Comparison of ENCODE assay signal across 27 cellular contexts in genomic region chr14:93100098-93100497, GRCh38. TPM values are rescaled to one million over a fixed set of nuclear protein-coding genes. Genes with fewer than 3 reads are reported as not detected.
A peak's percentile ranks its signal among the peaks of the same experiment; 100 is the strongest.
DNase-seq lines count a peak whose midpoint lies in the region; ATAC-seq and TF ChIP-seq lines count a peak whose summit lies in the region.
"Had no signal": no experiment of that assay in that cellular context is flagged by ENCODE, and none has a peak within 500 bp of the region (broad histone marks: within the 10 kb centered on the region; RNA-seq: fewer than 3 reads in every experiment).

No MANE protein-coding gene starts in this region.

- peaks cover 3% of the 10 kb centered on the region for H3K36me3 Mint-ChIP-seq in activated naive CD8-positive, alpha-beta T cell treated with anti-CD3 and anti-CD28 coated beads, Interleukin-2, amount 10 ng/mL, durations not matched to agents 7 days and 5 days
- H3K36me3 Mint-ChIP-seq in activated naive CD8-positive, alpha-beta T cell treated with anti-CD3 and anti-CD28 coated beads, Interleukin-2, amount 50 U/mL, for 24 hours (ENCODE audit: low read depth): no peaks in the 10 kb centered on the region
- no peaks in the 10 kb centered on the region for H3K36me3 Mint-ChIP-seq in activated T-helper 17 cell treated with anti-CD3 and anti-CD28 coated beads, Interleukin-2, amount 50 U/mL, for 72 hours (ENCODE audit: low read depth)
- H3K36me3 Mint-ChIP-seq in stimulated activated memory B cell treated with anti-CD40 and anti-IgM and Interleukin-4, amounts not matched to agents 10 μg/mL and 1 μg/mL and 100 μg/mL, for 72 hours: peaks cover 11% of the 10 kb centered on the region

- H3K4me3 ChIP-seq in prostate gland: no peak overlapping the region
- H3K4me3 ChIP-seq: cardiac muscle cell, colonic mucosa, heart right ventricle, PC-9, transverse colon had no signal

- H3K27me3 ChIP-seq in prostate gland (replicated peaks; ENCODE audit: insufficient read depth): no peaks in the 10 kb centered on the region
- H3K27me3 ChIP-seq: cardiac muscle cell, colonic mucosa, heart right ventricle, transverse colon had no signal

- intact Hi-C loops in prostate gland (cut with DNase I): no loop called here

- no peak for TF ChIP-seq CTCF in prostate gland (IDR thresholded peaks at IDR 0.05)

- no peak overlapping the region for H3K27ac ChIP-seq in prostate gland
- H3K27ac ChIP-seq: cardiac muscle cell, colonic mucosa, PC-9 had no signal

- no peak for DNase-seq in activated naive CD8-positive, alpha-beta T cell treated with anti-CD3 and anti-CD28 coated beads, Interleukin-2, amount 10 ng/mL, durations not matched to agents 7 days and 5 days
- DNase-seq in activated naive CD8-positive, alpha-beta T cell treated with anti-CD3 and anti-CD28 coated beads, Interleukin-2, amount 50 U/mL, for 24 hours: no peak
- DNase-seq in iPS-NIHi11 (ENCODE audit: low spot score) (peak; percentile 13), prostate gland (ENCODE audit: low spot score) (no peak), NCI-H2081 treated with DMSO at 0.1 percent for 48 hours (lab: John Stamatoyannopoulos, UW) (no peak)
- DNase-seq: activated CD4-positive, alpha-beta T cell treated with anti-CD3 and anti-CD28 coated beads, Interleukin-2, amount 50 U/mL, for 1 hour; activated CD8-positive, alpha-beta memory T cell treated with anti-CD3 and anti-CD28 coated beads, Interleukin-2, amount 50 U/mL, for 48 hours; activated naive CD4-positive, alpha-beta T cell treated with anti-CD3 and anti-CD28 coated beads, Interleukin-2, amount 50 U/mL, for 16 hours; aorta; colonic mucosa; DMS153; effector memory CD4-positive, alpha-beta T cell; heart right ventricle; NCI-H1092; NCI-H187; NK-92 treated with Interleukin-12 subunit alpha and Interleukin-12 subunit beta, amount 100 ng/mL, for 24 hours; PC-9; SHP77; T-helper 9 cell; transverse colon had no signal

- WGBS in prostate gland: 92% methylated on average over 3 of the region's 3 CpGs

- no peak for TF ChIP-seq POLR2A in prostate gland (IDR thresholded peaks at IDR 0.05)

- H3K9me3 ChIP-seq in prostate gland: no peaks in the 10 kb centered on the region
- H3K9me3 ChIP-seq: colonic mucosa, heart right ventricle, transverse colon had no signal

- H3K9me3 Mint-ChIP-seq in activated naive CD8-positive, alpha-beta T cell treated with anti-CD3 and anti-CD28 coated beads, Interleukin-2, amount 10 ng/mL, durations not matched to agents 7 days and 5 days: no peaks in the 10 kb centered on the region
- H3K9me3 Mint-ChIP-seq in activated naive CD8-positive, alpha-beta T cell treated with anti-CD3 and anti-CD28 coated beads, Interleukin-2, amount 50 U/mL, for 24 hours: no peaks in the 10 kb centered on the region
- no peaks in the 10 kb centered on the region for H3K9me3 Mint-ChIP-seq in activated T-helper 17 cell treated with anti-CD3 and anti-CD28 coated beads, Interleukin-2, amount 50 U/mL, for 72 hours
- no peaks in the 10 kb centered on the region for H3K9me3 Mint-ChIP-seq in stimulated activated memory B cell treated with anti-CD40 and anti-IgM and Interleukin-4, amounts not matched to agents 10 μg/mL and 1 μg/mL and 100 μg/mL, for 72 hours
- H3K9me3 Mint-ChIP-seq: IgD-negative memory B cell, memory B cell had no signal

- H3K27ac Mint-ChIP-seq in activated naive CD8-positive, alpha-beta T cell treated with anti-CD3 and anti-CD28 coated beads, Interleukin-2, amount 10 ng/mL, durations not matched to agents 7 days and 5 days: peak overlapping the region; percentile 20
- no peak overlapping the region for H3K27ac Mint-ChIP-seq in activated naive CD8-positive, alpha-beta T cell treated with anti-CD3 and anti-CD28 coated beads, Interleukin-2, amount 50 U/mL, for 24 hours
- peak overlapping the region; percentile 48 for H3K27ac Mint-ChIP-seq in activated T-helper 17 cell treated with anti-CD3 and anti-CD28 coated beads, Interleukin-2, amount 50 U/mL, for 72 hours
- peak overlapping the region; percentile 42 for H3K27ac Mint-ChIP-seq in stimulated activated memory B cell treated with anti-CD40 and anti-IgM and Interleukin-4, amounts not matched to agents 10 μg/mL and 1 μg/mL and 100 μg/mL, for 72 hours
- H3K27ac Mint-ChIP-seq: IgD-negative memory B cell, memory B cell had no signal

- no peaks in the 10 kb centered on the region for H3K36me3 ChIP-seq in prostate gland
- H3K36me3 ChIP-seq: cardiac muscle cell, colonic mucosa, heart right ventricle, transverse colon had no signal

- no peaks in the 10 kb centered on the region for H3K27me3 Mint-ChIP-seq in activated naive CD8-positive, alpha-beta T cell treated with anti-CD3 and anti-CD28 coated beads, Interleukin-2, amount 10 ng/mL, durations not matched to agents 7 days and 5 days
- H3K27me3 Mint-ChIP-seq in activated naive CD8-positive, alpha-beta T cell treated with anti-CD3 and anti-CD28 coated beads, Interleukin-2, amount 50 U/mL, for 24 hours: no peaks in the 10 kb centered on the region
- H3K27me3 Mint-ChIP-seq in activated T-helper 17 cell treated with anti-CD3 and anti-CD28 coated beads, Interleukin-2, amount 50 U/mL, for 72 hours: no peaks in the 10 kb centered on the region
- no peaks in the 10 kb centered on the region for H3K27me3 Mint-ChIP-seq in stimulated activated memory B cell treated with anti-CD40 and anti-IgM and Interleukin-4, amounts not matched to agents 10 μg/mL and 1 μg/mL and 100 μg/mL, for 72 hours
- H3K27me3 Mint-ChIP-seq: B cell, IgD-negative memory B cell, memory B cell had no signal

- ATAC-seq in activated naive CD8-positive, alpha-beta T cell treated with anti-CD3 and anti-CD28 coated beads, Interleukin-2, amount 10 ng/mL, durations not matched to agents 7 days and 5 days (ENCODE audit: low read depth): no peak
- ATAC-seq in activated naive CD8-positive, alpha-beta T cell treated with anti-CD3 and anti-CD28 coated beads, Interleukin-2, amount 50 U/mL, for 24 hours: no peak
- ATAC-seq in activated T-helper 17 cell treated with anti-CD3 and anti-CD28 coated beads, Interleukin-2, amount 50 U/mL, for 72 hours (replicated peaks): no peak
- ATAC-seq in stimulated activated memory B cell treated with anti-CD40 and anti-IgM and Interleukin-4, amounts not matched to agents 10 μg/mL and 1 μg/mL and 100 μg/mL, for 72 hours: no peak
- ATAC-seq in GM21529 (IDR thresholded peaks at IDR 0.05; ENCODE audit: unreplicated experiment): no peak
- ATAC-seq: heart right ventricle had no signal

- H3K4me3 Mint-ChIP-seq in activated naive CD8-positive, alpha-beta T cell treated with anti-CD3 and anti-CD28 coated beads, Interleukin-2, amount 10 ng/mL, durations not matched to agents 7 days and 5 days: no peak overlapping the region
- H3K4me3 Mint-ChIP-seq in activated naive CD8-positive, alpha-beta T cell treated with anti-CD3 and anti-CD28 coated beads, Interleukin-2, amount 50 U/mL, for 24 hours: no peak overlapping the region
- H3K4me3 Mint-ChIP-seq in activated T-helper 17 cell treated with anti-CD3 and anti-CD28 coated beads, Interleukin-2, amount 50 U/mL, for 72 hours: no peak overlapping the region
- H3K4me3 Mint-ChIP-seq in stimulated activated memory B cell treated with anti-CD40 and anti-IgM and Interleukin-4, amounts not matched to agents 10 μg/mL and 1 μg/mL and 100 μg/mL, for 72 hours: no peak overlapping the region
- H3K4me3 Mint-ChIP-seq: B cell, IgD-negative memory B cell, memory B cell had no signal

- H3K4me1 ChIP-seq in prostate gland (replicated peaks): no peaks in the 10 kb centered on the region

- H3K4me1 Mint-ChIP-seq in activated naive CD8-positive, alpha-beta T cell treated with anti-CD3 and anti-CD28 coated beads, Interleukin-2, amount 10 ng/mL, durations not matched to agents 7 days and 5 days: peaks cover 48% of the 10 kb centered on the region
- peaks cover 47% of the 10 kb centered on the region for H3K4me1 Mint-ChIP-seq in activated naive CD8-positive, alpha-beta T cell treated with anti-CD3 and anti-CD28 coated beads, Interleukin-2, amount 50 U/mL, for 24 hours
- peaks cover 11% of the 10 kb centered on the region for H3K4me1 Mint-ChIP-seq in activated T-helper 17 cell treated with anti-CD3 and anti-CD28 coated beads, Interleukin-2, amount 50 U/mL, for 72 hours
- H3K4me1 Mint-ChIP-seq in stimulated activated memory B cell treated with anti-CD40 and anti-IgM and Interleukin-4, amounts not matched to agents 10 μg/mL and 1 μg/mL and 100 μg/mL, for 72 hours: peaks cover 66% of the 10 kb centered on the region

- POLR2A ChIA-PET in activated naive CD8-positive, alpha-beta T cell treated with anti-CD3 and anti-CD28 coated beads, Interleukin-2, amount 10 ng/mL, durations not matched to agents 7 days and 5 days (lab: Charles Lee): interaction anchor here (1.5 to 1.7 kb wide), 2 partner anchors 9 to 15 kb away, joined by 3 read pairs; no protein-coding TSS in a partner anchor

RNA-seq across cellular contexts. Expression of gene ITPK1, which starts 15.6 kb away (rescaled TPM):
- total RNA-seq in activated naive CD8-positive, alpha-beta T cell treated with anti-CD3 and anti-CD28 coated beads, Interleukin-2, amount 10 ng/mL, durations not matched to agents 7 days and 5 days: 10 to 100 TPM; 89.5 to 94.1 TPM
- total RNA-seq in activated T-helper 17 cell treated with anti-CD3 and anti-CD28 coated beads, Interleukin-2, amount 50 U/mL, for 72 hours: 10 to 100 TPM; 32.1 to 48.9 TPM
- total RNA-seq in prostate gland: 100 to 1,000 TPM in 1 of 2 donors, 10 to 100 TPM in 1; 77.1 to 118 TPM
